26 cellular contexts compared by ENCODE assay signal in the genomic region with DNA sequence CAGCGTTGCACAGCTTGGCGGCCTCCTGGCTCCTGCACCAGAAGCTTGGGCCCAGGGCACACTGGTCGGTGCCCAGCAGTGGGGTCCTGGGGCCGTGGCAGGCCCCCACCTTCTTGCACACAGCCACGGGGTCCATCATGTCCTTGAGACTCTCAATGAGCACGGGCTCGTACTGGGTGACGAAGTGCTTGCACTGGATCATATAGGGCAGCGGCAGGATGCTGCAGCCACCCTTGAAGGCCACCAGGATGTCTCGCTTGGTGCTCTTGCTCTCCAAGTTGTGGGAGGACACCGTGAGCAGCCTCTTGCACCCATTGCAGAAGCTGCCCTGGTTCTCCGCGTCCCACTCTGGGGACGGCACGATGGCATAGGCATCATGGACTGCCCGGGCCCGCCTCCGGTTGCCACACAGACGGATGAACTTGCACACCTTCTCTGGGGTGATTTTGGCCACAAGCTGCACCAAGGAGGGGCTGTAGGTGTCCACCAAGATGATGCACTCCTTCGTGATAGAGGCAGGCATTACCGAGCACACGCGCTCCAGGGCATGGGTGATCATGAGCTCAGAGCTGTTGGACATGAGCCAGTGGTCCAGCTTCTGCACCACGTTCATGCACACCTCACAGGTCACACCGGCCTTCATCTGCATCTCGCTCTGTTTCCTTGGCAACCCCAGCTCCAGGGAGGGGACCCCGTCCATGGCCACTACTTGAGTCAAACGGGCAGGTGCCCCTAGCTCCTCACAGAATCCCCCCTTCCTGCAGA. TPM values are rescaled to one million over a fixed set of nuclear protein-coding genes. Genes with fewer than 3 reads are reported as not detected.
DNase-seq lines count a peak whose midpoint lies in the region; ATAC-seq and TF ChIP-seq lines count a peak whose summit lies in the region.
"Had no signal": no experiment of that assay in that cellular context is flagged by ENCODE, and none has a peak within 500 bp of the region (broad histone marks: within the 10 kb centered on the region; RNA-seq: fewer than 3 reads in every experiment).

No MANE protein-coding gene starts in this region.

- intact Hi-C loops in Right ventricle myocardium superior (cut with DNase I) (no loop called here), cardiac septum (cut with DNase I) (no loop called here), lower leg skin (cut with DNase I; ENCODE audit: low total_unique reads) (no loop called here)

- H3K9me3 ChIP-seq in mucosa of stomach (ENCODE audit: control insufficient read depth, low read length) (no peaks in the 10 kb centered on the region), H9 (ENCODE audit: control insufficient read depth, low read depth, low read length) (no peaks in the 10 kb centered on the region)
- H3K9me3 ChIP-seq: MG63 had no signal

- H3K14ac ChIP-seq in H9 (ENCODE audit: insufficient read depth, low read length), result no peak overlapping the region

- H3K27ac Mint-ChIP-seq in chondrocyte (ENCODE audit: unreplicated experiment) (no peak overlapping the region), H9 (no peak overlapping the region)
- H3K27ac Mint-ChIP-seq: CD4-positive, alpha-beta memory T cell had no signal

- H2AK5ac ChIP-seq in H9 (ENCODE audit: insufficient read length, low read length), result no peak overlapping the region

- no peaks in the 10 kb centered on the region for H3K36me3 Mint-ChIP-seq in chondrocyte (ENCODE audit: low read depth)
- no peaks in the 10 kb centered on the region for H3K36me3 Mint-ChIP-seq in H9 (ENCODE audit: insufficient read depth in 1 of 3, low read depth in 3 of 3)
- H3K36me3 Mint-ChIP-seq: CD4-positive, alpha-beta memory T cell had no signal

- peaks cover under 1% of the 10 kb centered on the region for H3K9me3 Mint-ChIP-seq in chondrocyte (ENCODE audit: low read depth)
- H3K9me3 Mint-ChIP-seq in H9, result peaks cover 0 to 1% of the 10 kb centered on the region in 2 experiments; a peak in 3 of 5 replicates
- H3K9me3 Mint-ChIP-seq: CD4-positive, alpha-beta memory T cell had no signal

- H3K4me2 ChIP-seq in H9 (ENCODE audit: insufficient read depth, insufficient read length, low read length), result no peak overlapping the region
- H3K4me2 ChIP-seq: PC-9 had no signal

- no peak overlapping the region for H3K27ac ChIP-seq in H9 (ENCODE audit: insufficient read length, low read depth, low read length)
- H3K27ac ChIP-seq: PC-9, SK-N-MC had no signal

- H3T11ph ChIP-seq in H9 (ENCODE audit: low read length), result no peak overlapping the region

- no peak overlapping the region for H4K5ac ChIP-seq in H9 (ENCODE audit: insufficient read length, low read depth, low read length)

- H3K23ac ChIP-seq in H9 (ENCODE audit: insufficient read length, low read depth, low read length), result no peak overlapping the region

- H3K79me2 ChIP-seq in H9 (ENCODE audit: insufficient read depth, low read length), result no peaks in the 10 kb centered on the region

- no peak overlapping the region for H3K56ac ChIP-seq in H9 (ENCODE audit: insufficient read length, low read depth, low read length)

- H3K4ac ChIP-seq in H9 (ENCODE audit: low read depth, low read length), result no peak overlapping the region

- DNase-seq in Right ventricle myocardium superior (peak; percentile 32), cardiac septum (ENCODE audit: low spot score) (no peak), chondrocyte (ENCODE audit: low spot score) (peak; percentile 70), H9 (no peak), lower leg skin (ENCODE audit: low spot score in 2 of 2) (no peak)
- DNase-seq: CD4-positive, alpha-beta memory T cell; COR-L47; GOT3; IMR-90; KG1; MG63; NCI-H1417; NCI-H1694; NCI-H2029 treated with DMSO at 0.1 percent for 48 hours; NCI-H446 treated with DMSO at 0.1 percent for 48 hours; NCI-H526; NCI-H82; NK-92 treated with Interleukin-12 subunit alpha and Interleukin-12 subunit beta, amount 100 ng/mL, for 24 hours; PC-9; SIG-M5 had no signal

- H3K36me3 ChIP-seq in mucosa of stomach (ENCODE audit: control insufficient read depth, insufficient read depth, low read length), result no peaks in the 10 kb centered on the region
- H3K36me3 ChIP-seq: MG63 had no signal

- no peak overlapping the region for H4K8ac ChIP-seq in H9 (replicated peaks; ENCODE audit: insufficient read length, low read depth, low read length)

- no peak overlapping the region for H3K4me3 Mint-ChIP-seq in chondrocyte (ENCODE audit: unreplicated experiment)
- H3K4me3 Mint-ChIP-seq in H9, result no peak overlapping the region
- H3K4me3 Mint-ChIP-seq: CD4-positive, alpha-beta memory T cell had no signal

- peaks cover 11% of the 10 kb centered on the region for H3K4me1 Mint-ChIP-seq in chondrocyte (ENCODE audit: low read depth)
- H3K4me1 Mint-ChIP-seq in H9, result peaks cover 31 to 40% of the 10 kb centered on the region in 2 experiments

- H3K79me1 ChIP-seq in H9 (ENCODE audit: insufficient read depth, low read depth, low read length, poor library complexity, severe bottlenecking), result no peaks in the 10 kb centered on the region

- H3K4me1 ChIP-seq in mucosa of stomach (ENCODE audit: control insufficient read depth, insufficient read depth, low read length) (peaks cover 74% of the 10 kb centered on the region), H9 (ENCODE audit: insufficient read depth, low read length) (no peaks in the 10 kb centered on the region)

- peak overlapping the region; percentile 57 for H3K9ac ChIP-seq in mucosa of stomach (ENCODE audit: low read length)
- no peak overlapping the region for H3K9ac ChIP-seq in H9 (ENCODE audit: extremely low read depth, insufficient read length, low read length)

- H2AFZ ChIP-seq in H9 (ENCODE audit: low read length), result no peak overlapping the region
- H2AFZ ChIP-seq: PC-9 had no signal

- H3K27me3 ChIP-seq in mucosa of stomach (ENCODE audit: control insufficient read depth, insufficient read depth, low read length) (no peaks in the 10 kb centered on the region), H9 (ENCODE audit: insufficient read depth, low read length) (no peaks in the 10 kb centered on the region)
- H3K27me3 ChIP-seq: MG63 had no signal

- no peak overlapping the region for H4K91ac ChIP-seq in H9 (ENCODE audit: insufficient read length, low read depth, low read length)

- H3K18ac ChIP-seq in H9 (ENCODE audit: insufficient read length, low read depth, low read length), result no peak overlapping the region

- H2BK15ac ChIP-seq in H9 (ENCODE audit: low read depth, low read length), result no peak overlapping the region

- peaks cover 15% of the 10 kb centered on the region for H3K27me3 Mint-ChIP-seq in chondrocyte (ENCODE audit: low read depth)
- peaks cover 7% of the 10 kb centered on the region for H3K27me3 Mint-ChIP-seq in H9 (ENCODE audit: low read depth)

- no peak for TF ChIP-seq POLR2A in lower leg skin (IDR thresholded peaks at IDR 0.05)

- no CpG with 5 or more reads among the region's 28 CpGs for WGBS in H9 (ENCODE audit: extremely low coverage, insufficient read length, low lambda C conversion rate)
- 90 to 91% methylated on average over 27 of the region's 28 CpGs for WGBS in lower leg skin, 2 donors

- TF ChIP-seq CTCF in chondrocyte (IDR thresholded peaks at IDR 0.05), result no peak
- no peak for TF ChIP-seq CTCF in H9 (conservative IDR thresholded peaks at IDR 0.05)
- no peak for TF ChIP-seq CTCF in lower leg skin (IDR thresholded peaks at IDR 0.05)

- ATAC-seq in Right ventricle myocardium superior (ENCODE audit: poor library complexity) (no peak), GM18858 (IDR thresholded peaks at IDR 0.05; ENCODE audit: unreplicated experiment) (no peak)
- ATAC-seq: HCT116 had no signal

- H2BK12ac ChIP-seq in H9 (ENCODE audit: insufficient read length, low read depth, low read length), result no peak overlapping the region

- H2BK5ac ChIP-seq in H9 (ENCODE audit: insufficient read length, low read length), result no peak overlapping the region

- no peaks in the 10 kb centered on the region for H3K23me2 ChIP-seq in H9 (ENCODE audit: insufficient read length, low read depth, low read length, poor library complexity, severe bottlenecking)

- no peak overlapping the region for H2BK120ac ChIP-seq in H9 (ENCODE audit: low read depth, low read length, poor library complexity, severe bottlenecking)

- H4K20me1 ChIP-seq in H9 (ENCODE audit: control insufficient read depth, insufficient read depth, insufficient read length), result no peaks in the 10 kb centered on the region

- no peak overlapping the region for H2BK20ac ChIP-seq in H9 (ENCODE audit: low read depth, low read length, poor library complexity, severe bottlenecking)

- H3K4me3 ChIP-seq in mucosa of stomach (ENCODE audit: low read length), result peak overlapping the region; percentile 50
- no peak overlapping the region for H3K4me3 ChIP-seq in lower leg skin (ENCODE audit: low read depth, poor library complexity, severe bottlenecking)
- H3K4me3 ChIP-seq: MG63, PC-9, SK-N-MC had no signal

RNA-seq across cellular contexts. Expression of a gene that starts 1.2 kb away (rescaled TPM):
- total RNA-seq in Right ventricle myocardium superior (not detected), cardiac septum (not detected), chondrocyte (not detected in 3 replicates), H9 (2021) (0.04 TPM in 1 of 2 replicates, not detected in the other), lower leg skin (100 to 1,000 TPM; 142 to 570 (median 249) TPM)
- total RNA-seq: A172; CD4-positive, alpha-beta memory T cell; IMR-90; RPMI7951 had no signal

Comparison
In these comparisons a context has a peak if more than half of its experiments do, and no peak if none do; other contexts are left out.
1. DNase-seq: peak in Right ventricle myocardium superior (single experiment) and chondrocyte (single experiment); none in cardiac septum (single experiment), H9 (single experiment) and lower leg skin (0 of 2).
2. RNA of a gene that starts 1.2 kb away (total RNA-seq): 142 to 570 TPM in lower leg skin; 0.04 TPM in H9, not detected in cardiac septum (single experiment), not detected in Right ventricle myocardium superior (single experiment) and not detected in chondrocyte; every median in the first group is over 100 times any median in the second.